Comparison of ENCODE assay signal across 22 cellular contexts in genomic region chr6:122718616-122719015, GRCh38.
"Had no signal": no experiment of that assay in that cellular context is flagged by ENCODE, and none has a peak within 500 bp of the region (broad histone marks: within the 10 kb centered on the region; RNA-seq: fewer than 3 reads in every experiment).

No MANE protein-coding gene starts in this region.

- H3K36me3 Mint-ChIP-seq: activated naive CD8-positive, alpha-beta T cell treated with anti-CD3 and anti-CD28 coated beads, Interleukin-2, amount 10 ng/mL, durations not matched to agents 7 days and 5 days; T-cell had no signal

- H3K4me1 Mint-ChIP-seq: activated naive CD8-positive, alpha-beta T cell treated with anti-CD3 and anti-CD28 coated beads, Interleukin-2, amount 10 ng/mL, durations not matched to agents 7 days and 5 days; T-cell had no signal

- H3K27me3 Mint-ChIP-seq: activated CD8-positive, alpha-beta T cell treated with anti-CD3 and anti-CD28 coated beads for 36 hours had no signal

- H3K36me3 ChIP-seq: adrenal gland had no signal

- DNase-seq: activated CD4-positive, alpha-beta T cell treated with anti-CD3 and anti-CD28 coated beads for 4 hours; activated CD8-positive, alpha-beta memory T cell treated with anti-CD3 and anti-CD28 coated beads, Interleukin-2, amount 50 U/mL, for 48 hours; activated CD8-positive, alpha-beta T cell treated with anti-CD3 and anti-CD28 coated beads for 36 hours; activated naive CD4-positive, alpha-beta T cell treated with anti-CD3 and anti-CD28 coated beads, Interleukin-2, amount 50 U/mL, for 16 hours; activated naive CD8-positive, alpha-beta T cell treated with anti-CD3 and anti-CD28 coated beads, Interleukin-2, amount 10 ng/mL, durations not matched to agents 7 days and 5 days; activated T-cell treated with anti-CD3 and anti-CD28 coated beads, Interleukin-2, amount 50 U/mL, for 1 hour; adrenal gland; anterior cingulate cortex; body of pancreas; central memory CD4-positive, alpha-beta T cell; cortex of kidney; Karpas-422; MM.1S; NCI-H1105 treated with DMSO at 0.1 percent for 48 hours; NCI-H2107; NCI-H526; OCI-M1; RPMI8226; T-cell had no signal

- H3K27me3 ChIP-seq: adrenal gland had no signal

- H3K9me3 ChIP-seq: adrenal gland, body of pancreas had no signal

- H3K4me3 Mint-ChIP-seq: activated CD8-positive, alpha-beta T cell treated with anti-CD3 and anti-CD28 coated beads for 36 hours; activated naive CD8-positive, alpha-beta T cell treated with anti-CD3 and anti-CD28 coated beads, Interleukin-2, amount 10 ng/mL, durations not matched to agents 7 days and 5 days; T-cell had no signal

- H3K9me3 Mint-ChIP-seq: activated CD8-positive, alpha-beta T cell treated with anti-CD3 and anti-CD28 coated beads for 36 hours; activated naive CD8-positive, alpha-beta T cell treated with anti-CD3 and anti-CD28 coated beads, Interleukin-2, amount 10 ng/mL, durations not matched to agents 7 days and 5 days; T-cell had no signal

- H3K4me3 ChIP-seq: adrenal gland, body of pancreas, K562, SK-N-MC had no signal

- H3K4me1 ChIP-seq: adrenal gland, body of pancreas had no signal

- H3K27ac ChIP-seq: adrenal gland, body of pancreas, SK-N-MC had no signal

- H3K27ac Mint-ChIP-seq: activated CD8-positive, alpha-beta T cell treated with anti-CD3 and anti-CD28 coated beads for 36 hours; activated naive CD8-positive, alpha-beta T cell treated with anti-CD3 and anti-CD28 coated beads, Interleukin-2, amount 10 ng/mL, durations not matched to agents 7 days and 5 days; T-cell had no signal

- FAIRE-seq: bronchial epithelial cell, K562 had no signal
